In genomic region chr19:10812902-10813404, GRCh38 we compare ENCODE assay signal across 9 cellular contexts. TPM values are rescaled to one million over a fixed set of nuclear protein-coding genes. Genes with fewer than 3 reads are reported as not detected.
A peak's percentile ranks its signal among the peaks of the same experiment; 100 is the strongest.
DNase-seq lines count a peak whose midpoint lies in the region; ATAC-seq and TF ChIP-seq lines count a peak whose summit lies in the region.
"Had no signal": no experiment of that assay in that cellular context is flagged by ENCODE, and none has a peak within 500 bp of the region (broad histone marks: within the 10 kb centered on the region; RNA-seq: fewer than 3 reads in every experiment).

No MANE protein-coding gene starts in this region.

- no peak for TF ChIP-seq POLR2A in prostate gland (IDR thresholded peaks at IDR 0.05)

- H3K4me3 ChIP-seq in choroid plexus epithelial cell (ENCODE audit: low read depth, low read length) (no peak overlapping the region), mucosa of descending colon (no peak overlapping the region), prostate gland (no peak overlapping the region)

- no peaks in the 10 kb centered on the region for H3K4me1 ChIP-seq in mucosa of descending colon (ENCODE audit: low read depth)
- no peaks in the 10 kb centered on the region for H3K4me1 ChIP-seq in prostate gland (replicated peaks)

- ATAC-seq in mucosa of descending colon = peak; percentile 36
- no peak for ATAC-seq in HG02884 (IDR thresholded peaks at IDR 0.05; ENCODE audit: unreplicated experiment)

- H3K36me3 ChIP-seq in mucosa of descending colon (ENCODE audit: low read depth) = peaks cover 3% of the 10 kb centered on the region
- no peaks in the 10 kb centered on the region for H3K36me3 ChIP-seq in prostate gland

- TF ChIP-seq CTCF in choroid plexus epithelial cell (conservative IDR thresholded peaks at IDR 0.05; ENCODE audit: low read depth, low read length) (peak; percentile 29), mucosa of descending colon (IDR thresholded peaks at IDR 0.05) (no peak), prostate gland (IDR thresholded peaks at IDR 0.05) (no peak)

- WGBS in prostate gland = 46% methylated on average over 9 of the region's 9 CpGs

- H3K27me3 ChIP-seq in prostate gland (replicated peaks; ENCODE audit: insufficient read depth) = no peaks in the 10 kb centered on the region

- DNase-seq in GF-D8 (lab: John Stamatoyannopoulos, UW) = peak; percentile 88
- DNase-seq in RKO (ENCODE audit: low spot score) = peak; percentile 80
- DNase-seq in choroid plexus epithelial cell (ENCODE audit: low read depth) = peak; percentile 96
- DNase-seq in mucosa of descending colon = peak in 2 of 3 donors; percentile 29 to 42
- DNase-seq in middle frontal gyrus (ENCODE audit: extremely low spot score, low spot score) = no peak
- DNase-seq in prostate gland (ENCODE audit: low spot score) = no peak
- no peak for DNase-seq in NCI-H128 (lab: John Stamatoyannopoulos, UW; ENCODE audit: unreplicated experiment)
- DNase-seq: naive B cell had no signal

- intact Hi-C loops in mucosa of descending colon (cut with DNase I, micrococcal nuclease) (no loop called here), prostate gland (cut with DNase I) (no loop called here)

- H3K27ac ChIP-seq in prostate gland = no peak overlapping the region

- H3K9me3 ChIP-seq in mucosa of descending colon (no peaks in the 10 kb centered on the region), prostate gland (no peaks in the 10 kb centered on the region)

RNA-seq across cellular contexts. Expression of gene TMED1, which starts 23.1 kb away (rescaled TPM):
- total RNA-seq in mucosa of descending colon (10 to 100 TPM; 12.8 to 24.7 (median 15.3) TPM), prostate gland (10 to 100 TPM; 41.9 to 47.8 TPM)

RNA-seq across cellular contexts. Expression of gene C19orf38, which starts 35.3 kb away (rescaled TPM):
- 1 to 10 TPM in 1 of 3 donors, under 1 TPM in 2; 0.64 to 1.9 (median 0.73) TPM for total RNA-seq in mucosa of descending colon
- 1 to 10 TPM in 1 of 2 donors, under 1 TPM in 1; 0.91 to 6.4 TPM for total RNA-seq in prostate gland

RNA-seq across cellular contexts. Expression of gene CARM1, which starts 58.4 kb away (rescaled TPM):
- 10 to 100 TPM; 49.1 to 54.3 (median 49.7) TPM for total RNA-seq in mucosa of descending colon
- total RNA-seq in prostate gland = 10 to 100 TPM; 14.5 to 54.4 TPM

Comparison
In these comparisons a context has a peak if more than half of its experiments do, and no peak if none do; other contexts are left out.
1. DNase-seq: peak in GF-D8 (single experiment), RKO (single experiment), choroid plexus epithelial cell (single experiment) and mucosa of descending colon (2 of 3); none in middle frontal gyrus (single experiment), prostate gland (single experiment) and NCI-H128 (single experiment).